ENCODE assay signal across 8 cellular contexts in the genomic region with DNA sequence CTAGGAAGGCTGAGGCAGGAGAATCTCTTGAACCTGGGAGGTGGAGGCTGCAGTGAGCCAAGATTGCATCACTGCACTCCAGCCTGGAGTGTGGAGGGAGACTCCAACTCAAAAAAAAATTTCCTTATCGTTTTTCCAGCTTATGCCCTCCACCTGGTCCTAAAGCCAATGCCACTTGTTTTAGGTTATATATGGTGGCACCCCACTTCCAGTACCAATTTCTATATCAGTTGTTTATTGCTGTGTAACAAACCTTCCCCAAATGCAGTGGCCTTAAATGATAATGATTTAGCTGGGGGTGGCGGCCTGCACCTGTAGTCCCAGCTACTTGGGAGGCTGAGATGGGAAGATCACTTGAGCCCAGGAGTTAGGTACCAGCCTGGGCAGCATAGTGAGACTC.
"Had no signal": no experiment of that assay in that cellular context is flagged by ENCODE, and none has a peak within 500 bp of the region (broad histone marks: within the 10 kb centered on the region; RNA-seq: fewer than 3 reads in every experiment).

No MANE protein-coding gene starts in this region.

- H3K27ac ChIP-seq: GM23248, KMS-11 had no signal

- H3K36me3 ChIP-seq: HAP-1 had no signal

- H3K4me2 ChIP-seq: KMS-11 had no signal

- H3K4me3 ChIP-seq: GM23248, HAP-1 had no signal

- DNase-seq: GM23248, GOT3, H7, IMR-90, KBM-7 had no signal

- H2AFZ ChIP-seq: GM23248 had no signal

- ATAC-seq: HCT116 had no signal
